In genomic region chr22:38317995-38318715, GRCh38 we compare ENCODE assay signal across 7 cellular contexts. TPM values are rescaled to one million over a fixed set of nuclear protein-coding genes. Genes with fewer than 3 reads are reported as not detected.
DNase-seq lines count a peak whose midpoint lies in the region; ATAC-seq and TF ChIP-seq lines count a peak whose summit lies in the region.

No MANE protein-coding gene starts in this region.

- POLR2A ChIA-PET in activated CD8-positive, alpha-beta T cell treated with anti-CD3 and anti-CD28 coated beads, Interleukin-2, amount 10 ng/mL, durations not matched to agents 7 days and 5 days (lab: Charles Lee), result interaction anchor here (0.7 kb wide), 1 partner anchor 45 kb away, joined by 3 read pairs; the partner anchor contains the start of gene TMEM184B

- H3K9me3 Mint-ChIP-seq in activated CD8-positive, alpha-beta T cell treated with anti-CD3 and anti-CD28 coated beads, Interleukin-2, amount 10 ng/mL, durations not matched to agents 7 days and 5 days (ENCODE audit: insufficient read depth), result no peaks in the 10 kb centered on the region

- H3K36me3 Mint-ChIP-seq in activated CD8-positive, alpha-beta T cell treated with anti-CD3 and anti-CD28 coated beads, Interleukin-2, amount 10 ng/mL, durations not matched to agents 7 days and 5 days (ENCODE audit: low read depth), result peaks cover 6% of the 10 kb centered on the region

- CTCF ChIA-PET in activated CD8-positive, alpha-beta T cell treated with anti-CD3 and anti-CD28 coated beads, Interleukin-2, amount 10 ng/mL, durations not matched to agents 7 days and 5 days (lab: Charles Lee), result interaction anchor here (0.8 kb wide), 1 partner anchor 12 kb away, joined by 4 read pairs; no protein-coding TSS in a partner anchor

- peaks cover 37% of the 10 kb centered on the region for H3K4me1 Mint-ChIP-seq in activated CD8-positive, alpha-beta T cell treated with anti-CD3 and anti-CD28 coated beads, Interleukin-2, amount 10 ng/mL, durations not matched to agents 7 days and 5 days (ENCODE audit: low read depth)

- TF ChIP-seq POLR2A in GM18505 (IDR thresholded peaks at IDR 0.05; ENCODE audit: borderline replicate concordance, extremely low read depth, insufficient read depth, insufficient read length), result no peak

- no peak for ATAC-seq in activated CD8-positive, alpha-beta T cell treated with anti-CD3 and anti-CD28 coated beads, Interleukin-2, amount 10 ng/mL, durations not matched to agents 7 days and 5 days
- ATAC-seq in HG03039 (IDR thresholded peaks at IDR 0.05; ENCODE audit: unreplicated experiment) (no peak), GM18505 (IDR thresholded peaks at IDR 0.05; ENCODE audit: unreplicated experiment) (no peak)

- H3K27me3 Mint-ChIP-seq in activated CD8-positive, alpha-beta T cell treated with anti-CD3 and anti-CD28 coated beads, Interleukin-2, amount 10 ng/mL, durations not matched to agents 7 days and 5 days (ENCODE audit: low read depth), result no peaks in the 10 kb centered on the region

- H3K4me3 Mint-ChIP-seq in activated CD8-positive, alpha-beta T cell treated with anti-CD3 and anti-CD28 coated beads, Interleukin-2, amount 10 ng/mL, durations not matched to agents 7 days and 5 days, result peak overlapping the region; percentile 78

- H3K27ac Mint-ChIP-seq in activated CD8-positive, alpha-beta T cell treated with anti-CD3 and anti-CD28 coated beads, Interleukin-2, amount 10 ng/mL, durations not matched to agents 7 days and 5 days, result peak overlapping the region; percentile 88

- peak; percentile 91 for DNase-seq in GM03348 (ENCODE audit: low spot score)
- peak; percentile 78 for DNase-seq in MV-4-11 (lab: John Stamatoyannopoulos, UW)
- DNase-seq in activated CD8-positive, alpha-beta T cell treated with anti-CD3 and anti-CD28 coated beads, Interleukin-2, amount 10 ng/mL, durations not matched to agents 7 days and 5 days, result no peak
- peak; percentile 90 for DNase-seq in foreskin melanocyte
- DNase-seq in non-pigmented ciliary epithelial cell (ENCODE audit: low read depth), result peak; percentile 70

RNA-seq across cellular contexts. Expression of gene CSNK1E, which starts 0.9 kb away (rescaled TPM):
- total RNA-seq in activated CD8-positive, alpha-beta T cell treated with anti-CD3 and anti-CD28 coated beads, Interleukin-2, amount 10 ng/mL, durations not matched to agents 7 days and 5 days, result 10 to 100 TPM; 74.7 to 82.9 TPM

RNA-seq across cellular contexts. Expression of gene TMEM184B, which starts 45.3 kb away (rescaled TPM):
- total RNA-seq in activated CD8-positive, alpha-beta T cell treated with anti-CD3 and anti-CD28 coated beads, Interleukin-2, amount 10 ng/mL, durations not matched to agents 7 days and 5 days, result 10 to 100 TPM; 30.8 to 31.4 TPM
